29 cellular contexts compared by ENCODE assay signal in genomic region chr4:9811796-9812195, GRCh38. TPM values are rescaled to one million over a fixed set of nuclear protein-coding genes. Genes with fewer than 3 reads are reported as not detected.
"Had no signal": no experiment of that assay in that cellular context is flagged by ENCODE, and none has a peak within 500 bp of the region (broad histone marks: within the 10 kb centered on the region; RNA-seq: fewer than 3 reads in every experiment).

No MANE protein-coding gene starts in this region.

- DNase-seq: activated CD4-positive, alpha-beta memory T cell treated with anti-CD3 and anti-CD28 coated beads for 36 hours; activated CD4-positive, alpha-beta T cell treated with anti-CD3 and anti-CD28 coated beads for 48 hours; activated CD8-positive, alpha-beta memory T cell treated with anti-CD3 and anti-CD28 coated beads, Interleukin-2, amount 50 U/mL, for 48 hours; activated naive CD8-positive, alpha-beta T cell treated with anti-CD3 and anti-CD28 coated beads, Interleukin-2, amount 50 U/mL, for 24 hours; activated T-cell treated with anti-CD3 and anti-CD28 coated beads, Interleukin-2, amount 50 U/mL, for 24 hours; cortex of kidney; effector memory CD8-positive, alpha-beta T cell; erythroblast; left cardiac atrium; midbrain; naive thymus-derived CD4-positive, alpha-beta T cell; pancreas; retina; stimulated activated CD4-positive, alpha-beta T cell treated with anti-CD3 and anti-CD28 coated beads, Interleukin-4, amount 100 ng/mL, for 4 hours; stimulated activated CD8-positive, alpha-beta memory T cell treated with anti-CD3 and anti-CD28 coated beads, Interleukin-4, amount 100 ng/mL, for 48 hours; stimulated activated naive CD8-positive, alpha-beta T cell treated with anti-CD3 and anti-CD28 coated beads, Interleukin-15, amount 100 ng/mL, for 72 hours; substantia nigra had no signal

- H3K4me1 ChIP-seq: gastroesophageal sphincter, pancreas, prostate gland had no signal

- H3K4me3 Mint-ChIP-seq: activated CD4-positive, alpha-beta memory T cell treated with anti-CD3 and anti-CD28 coated beads for 36 hours; activated naive CD4-positive, alpha-beta T cell treated with anti-CD3 and anti-CD28 coated beads, Interleukin-2, amount 50 U/mL, for 24 hours; activated naive CD8-positive, alpha-beta T cell treated with anti-CD3 and anti-CD28 coated beads, Interleukin-2, amount 50 U/mL, for 24 hours; activated T-cell treated with anti-CD3 and anti-CD28 coated beads, Interleukin-2, amount 50 U/mL, for 24 hours; activated T-helper 17 cell treated with anti-CD3 and anti-CD28 coated beads, Interleukin-2, amount 50 U/mL, for 72 hours; effector memory CD8-positive, alpha-beta T cell; naive thymus-derived CD4-positive, alpha-beta T cell; stimulated activated memory B cell treated with anti-CD40 and anti-IgM and Interleukin-4, amounts not matched to agents 10 μg/mL and 1 μg/mL and 100 μg/mL, for 72 hours; stimulated activated naive CD8-positive, alpha-beta T cell treated with anti-CD3 and anti-CD28 coated beads, Interleukin-15, amount 100 ng/mL, for 72 hours had no signal

- ATAC-seq: activated naive CD8-positive, alpha-beta T cell treated with anti-CD3 and anti-CD28 coated beads, Interleukin-2, amount 50 U/mL, for 24 hours; activated T-helper 17 cell treated with anti-CD3 and anti-CD28 coated beads, Interleukin-2, amount 50 U/mL, for 72 hours; effector memory CD8-positive, alpha-beta T cell; gastroesophageal sphincter; naive thymus-derived CD4-positive, alpha-beta T cell; pancreas; sciatic nerve; stimulated activated memory B cell treated with anti-CD40 and anti-IgM and Interleukin-4, amounts not matched to agents 10 μg/mL and 1 μg/mL and 100 μg/mL, for 72 hours; stimulated activated naive CD8-positive, alpha-beta T cell treated with anti-CD3 and anti-CD28 coated beads, Interleukin-15, amount 100 ng/mL, for 72 hours had no signal

- H3K27me3 ChIP-seq: gastroesophageal sphincter, hepatocyte, pancreas had no signal

- H3K27ac ChIP-seq: gastroesophageal sphincter, hepatocyte, pancreas, prostate gland, skin epidermis, VCaP had no signal

- H3K9me3 Mint-ChIP-seq: activated CD4-positive, alpha-beta memory T cell treated with anti-CD3 and anti-CD28 coated beads for 36 hours; activated naive CD4-positive, alpha-beta T cell treated with anti-CD3 and anti-CD28 coated beads, Interleukin-2, amount 50 U/mL, for 24 hours; activated naive CD8-positive, alpha-beta T cell treated with anti-CD3 and anti-CD28 coated beads, Interleukin-2, amount 50 U/mL, for 24 hours; activated T-cell treated with anti-CD3 and anti-CD28 coated beads, Interleukin-2, amount 50 U/mL, for 24 hours; activated T-helper 17 cell treated with anti-CD3 and anti-CD28 coated beads, Interleukin-2, amount 50 U/mL, for 72 hours; effector memory CD8-positive, alpha-beta T cell; naive thymus-derived CD4-positive, alpha-beta T cell; stimulated activated naive CD8-positive, alpha-beta T cell treated with anti-CD3 and anti-CD28 coated beads, Interleukin-15, amount 100 ng/mL, for 72 hours had no signal

- H3K4me1 Mint-ChIP-seq: activated naive CD4-positive, alpha-beta T cell treated with anti-CD3 and anti-CD28 coated beads, Interleukin-2, amount 50 U/mL, for 24 hours; activated T-helper 17 cell treated with anti-CD3 and anti-CD28 coated beads, Interleukin-2, amount 50 U/mL, for 72 hours; stimulated activated memory B cell treated with anti-CD40 and anti-IgM and Interleukin-4, amounts not matched to agents 10 μg/mL and 1 μg/mL and 100 μg/mL, for 72 hours had no signal

- H3K9me3 ChIP-seq: gastroesophageal sphincter, pancreas, prostate gland had no signal

- H3K4me3 ChIP-seq: gastroesophageal sphincter, hepatocyte, pancreas, prostate gland, skin epidermis had no signal

- H3K36me3 Mint-ChIP-seq: activated CD4-positive, alpha-beta memory T cell treated with anti-CD3 and anti-CD28 coated beads for 36 hours; activated naive CD4-positive, alpha-beta T cell treated with anti-CD3 and anti-CD28 coated beads, Interleukin-2, amount 50 U/mL, for 24 hours; stimulated activated memory B cell treated with anti-CD40 and anti-IgM and Interleukin-4, amounts not matched to agents 10 μg/mL and 1 μg/mL and 100 μg/mL, for 72 hours had no signal

- H3K27ac Mint-ChIP-seq: activated CD4-positive, alpha-beta memory T cell treated with anti-CD3 and anti-CD28 coated beads for 36 hours; activated naive CD4-positive, alpha-beta T cell treated with anti-CD3 and anti-CD28 coated beads, Interleukin-2, amount 50 U/mL, for 24 hours; activated naive CD8-positive, alpha-beta T cell treated with anti-CD3 and anti-CD28 coated beads, Interleukin-2, amount 50 U/mL, for 24 hours; activated T-cell treated with anti-CD3 and anti-CD28 coated beads, Interleukin-2, amount 50 U/mL, for 24 hours; activated T-helper 17 cell treated with anti-CD3 and anti-CD28 coated beads, Interleukin-2, amount 50 U/mL, for 72 hours; effector memory CD8-positive, alpha-beta T cell; naive thymus-derived CD4-positive, alpha-beta T cell; stimulated activated memory B cell treated with anti-CD40 and anti-IgM and Interleukin-4, amounts not matched to agents 10 μg/mL and 1 μg/mL and 100 μg/mL, for 72 hours; stimulated activated naive CD8-positive, alpha-beta T cell treated with anti-CD3 and anti-CD28 coated beads, Interleukin-15, amount 100 ng/mL, for 72 hours had no signal

- H3K36me3 ChIP-seq: gastroesophageal sphincter, pancreas, prostate gland had no signal

RNA-seq across cellular contexts. Expression of gene DRD5, which starts 30.4 kb away (rescaled TPM):
- total RNA-seq: activated CD4-positive, alpha-beta memory T cell treated with anti-CD3 and anti-CD28 coated beads for 36 hours; activated T-helper 17 cell treated with anti-CD3 and anti-CD28 coated beads, Interleukin-2, amount 50 U/mL, for 72 hours; chondrocyte; gastroesophageal sphincter; hepatocyte; liver; naive thymus-derived CD4-positive, alpha-beta T cell; pancreas; prostate gland; sciatic nerve; ureter had no signal
